In the genomic region with DNA sequence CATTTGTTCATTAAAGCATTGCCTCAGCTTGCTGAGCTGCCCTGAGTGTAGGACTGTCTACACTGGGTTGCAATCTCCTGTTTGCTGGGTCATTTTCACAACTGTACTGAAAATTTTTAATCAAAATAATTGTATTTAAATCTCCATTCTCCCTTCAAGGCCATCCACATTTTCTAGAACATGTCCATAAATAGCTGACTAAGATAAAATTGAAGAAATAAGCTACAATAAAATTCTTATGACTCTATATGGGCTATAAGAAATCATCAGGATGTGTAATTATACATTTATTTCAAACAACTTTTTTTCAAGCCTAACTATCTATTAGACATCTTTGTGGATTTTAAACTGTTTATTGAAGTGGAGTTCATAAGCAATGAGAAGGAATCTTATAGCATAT, we compare ENCODE assay signal across 26 cellular contexts.
DNase-seq lines count a peak whose midpoint lies in the region; ATAC-seq, FAIRE-seq and TF ChIP-seq lines count a peak whose summit lies in the region.
"Had no signal": no experiment of that assay in that cellular context is flagged by ENCODE, and none has a peak within 500 bp of the region (broad histone marks: within the 10 kb centered on the region; RNA-seq: fewer than 3 reads in every experiment).

No MANE protein-coding gene starts in this region.

- no peaks in the 10 kb centered on the region for H3K27me3 Mint-ChIP-seq in GM23338 (ENCODE audit: insufficient read depth, low read depth, poor library complexity)
- H3K27me3 Mint-ChIP-seq: CD4-positive, alpha-beta memory T cell had no signal

- TF ChIP-seq RAD21 in A549 (conservative IDR thresholded peaks at IDR 0.05 in 1 of 2, IDR thresholded peaks at IDR 0.05 in 1 of 2) (no peak), K562 (CRISPR knock-in tag; conservative IDR thresholded peaks at IDR 0.05 in 1 of 2, IDR thresholded peaks at IDR 0.05 in 1 of 2) (no peak)

- H3F3A ChIP-seq in GM23338 (replicated peaks; ENCODE audit: low read depth): no peaks in the 10 kb centered on the region

- POLR2A ChIA-PET in A549 (lab: Yijun Ruan, JAX) (no interaction called here), K562 (lab: Yijun Ruan, JAX) (no interaction called here)

- H3K4me1 ChIP-seq in A549: peaks cover 20% of the 10 kb centered on the region
- H3K4me1 ChIP-seq in GM23338 (ENCODE audit: insufficient read depth): no peaks in the 10 kb centered on the region
- H3K4me1 ChIP-seq in K562 (replicated peaks in 1 of 2; ENCODE audit: control insufficient read depth in 2 of 2, insufficient read depth in 2 of 2, low read length in 2 of 2): no peaks in the 10 kb centered on the region
- H3K4me1 ChIP-seq in psoas muscle: no peaks in the 10 kb centered on the region
- no peaks in the 10 kb centered on the region for H3K4me1 ChIP-seq in thyroid gland
- H3K4me1 ChIP-seq: BE2C, BLaER1 had no signal

- H3K36me3 Mint-ChIP-seq in GM23338 (ENCODE audit: low read depth): peaks cover 6% of the 10 kb centered on the region; the same call in 2 of the 3 replicates
- H3K36me3 Mint-ChIP-seq: CD14-positive monocyte; CD4-positive, alpha-beta memory T cell; CD4-positive, CD25-positive, alpha-beta regulatory T cell had no signal

- no peaks in the 10 kb centered on the region for H3K9me1 ChIP-seq in K562 (ENCODE audit: control insufficient read depth, insufficient read depth, low read length)

- TF ChIP-seq CTCF in A549 (IDR thresholded peaks at IDR 0.05) (no peak), GM23338 (conservative IDR thresholded peaks at IDR 0.05; ENCODE audit: low read depth in 2 of 2) (no peak), K562 (IDR thresholded peaks at IDR 0.05 in 2 of 3, conservative IDR thresholded peaks at IDR 0.05 in 1 of 3; ENCODE audit: insufficient read depth in 2 of 3, low read depth in 1 of 3, low read length in 3 of 3) (no peak), psoas muscle (IDR thresholded peaks at IDR 0.05) (no peak), thyroid gland (IDR thresholded peaks at IDR 0.05) (no peak)

- H3K36me3 ChIP-seq in GM23338 (ENCODE audit: insufficient read depth) (no peaks in the 10 kb centered on the region), K562 (ENCODE audit: control insufficient read depth, insufficient read depth, low read length) (no peaks in the 10 kb centered on the region), psoas muscle (ENCODE audit: insufficient read depth in 1 of 2, low read depth in 1 of 2) (no peaks in the 10 kb centered on the region), thyroid gland (no peaks in the 10 kb centered on the region)
- H3K36me3 ChIP-seq: BE2C, BLaER1 had no signal

- H3K4me3 ChIP-seq in A549 (no peak overlapping the region), GM23338 (no peak overlapping the region), K562 (no peak overlapping the region), psoas muscle (no peak overlapping the region), thyroid gland (replicated peaks in 1 of 3) (no peak overlapping the region)
- H3K4me3 ChIP-seq: BLaER1, GM12878 had no signal

- no peaks in the 10 kb centered on the region for H3K27me3 ChIP-seq in GM23338 (ENCODE audit: insufficient read depth)
- no peaks in the 10 kb centered on the region for H3K27me3 ChIP-seq in K562 (ENCODE audit: control insufficient read depth in 2 of 2, insufficient read depth in 2 of 2, low read length in 2 of 2)
- no peaks in the 10 kb centered on the region for H3K27me3 ChIP-seq in psoas muscle (ENCODE audit: insufficient read depth in 3 of 3, low read length in 2 of 3)
- no peaks in the 10 kb centered on the region for H3K27me3 ChIP-seq in thyroid gland
- H3K27me3 ChIP-seq: BE2C, BLaER1 had no signal

- H4K20me1 ChIP-seq in GM23338 (replicated peaks; ENCODE audit: insufficient read depth): no peaks in the 10 kb centered on the region
- no peaks in the 10 kb centered on the region for H4K20me1 ChIP-seq in K562 (replicated peaks; ENCODE audit: control insufficient read depth, insufficient read depth, low read length)
- H4K20me1 ChIP-seq: BLaER1 had no signal

- no peak for DNase-seq in A549 (ENCODE audit: low read depth in 1 of 2, low spot score in 1 of 2)
- no peak for DNase-seq in GM23338 (ENCODE audit: low spot score)
- no peak for DNase-seq in K562 (ENCODE audit: extremely low read depth in 1 of 4, low spot score in 3 of 4)
- no peak for DNase-seq in psoas muscle
- DNase-seq in thyroid gland: no peak
- DNase-seq in AG08396 (ENCODE audit: low spot score): no peak
- DNase-seq: 8988T; BE2C; C1 segment of cervical spinal cord; CD4-positive, alpha-beta memory T cell; CD4-positive, CD25-positive, alpha-beta regulatory T cell; CD8-positive, alpha-beta memory T cell; COR-L47; DMS 273 treated with DMSO at 0.1 percent for 48 hours; DMS153; DMS53; DMS79; DND-41; EL; GDM1 had no signal

- no peaks in the 10 kb centered on the region for H3K9me3 ChIP-seq in A549
- no peaks in the 10 kb centered on the region for H3K9me3 ChIP-seq in K562 (replicated peaks; ENCODE audit: control insufficient read depth, insufficient read depth, low read depth, low read length)
- H3K9me3 ChIP-seq in psoas muscle: no peaks in the 10 kb centered on the region
- H3K9me3 ChIP-seq in thyroid gland: no peaks in the 10 kb centered on the region
- H3K9me3 ChIP-seq: BE2C had no signal

- TF ChIP-seq POLR2A in A549 (IDR thresholded peaks at IDR 0.05; ENCODE audit: low read length) (no peak), K562 (conservative IDR thresholded peaks at IDR 0.05) (no peak), thyroid gland (IDR thresholded peaks at IDR 0.05) (no peak)

- no peak for ATAC-seq in A549
- ATAC-seq in GM23338: no peak
- ATAC-seq in K562: no peak
- ATAC-seq in psoas muscle: no peak
- ATAC-seq: GM12878 had no signal

- no peak overlapping the region for H3K9ac ChIP-seq in K562 (ENCODE audit: insufficient read depth in 1 of 2, low read depth in 2 of 2, low read length in 2 of 2)
- H3K9ac ChIP-seq: BLaER1 had no signal

- intact Hi-C loops in K562 (cut with micrococcal nuclease): no loop called here
- intact Hi-C loops in psoas muscle (cut with DNase I): no loop called here
- intact Hi-C loops in thyroid gland (cut with DNase I): no loop called here

- 0 out of 3 replicates have a peak overlapping the region, but pooled peaks have one; percentile 10 for H3K4me2 ChIP-seq in A549
- H3K4me2 ChIP-seq in GM23338: no peak overlapping the region
- no peak overlapping the region for H3K4me2 ChIP-seq in K562 (ENCODE audit: insufficient read depth, low read length)
- H3K4me2 ChIP-seq: BLaER1 had no signal

- H3K9me3 Mint-ChIP-seq in GM23338: peaks cover 14% of the 10 kb centered on the region

- H2AFZ ChIP-seq in GM23338 (0 out of 2 replicates have a peak overlapping the region, but pooled peaks have one; percentile 81), K562 (ENCODE audit: low read depth, low read length) (no peak overlapping the region)

- H3K9me2 ChIP-seq in GM23338 (ENCODE audit: insufficient read depth): peaks cover 2% of the 10 kb centered on the region; the same call in 1 of the 2 replicates

- FAIRE-seq in A549 (lab: Jason Lieb, UNC) (no peak), K562 (lab: Jason Lieb, UNC) (no peak)
- FAIRE-seq: A204.1, GM12878, GM12892, GM18507 had no signal

- CTCF ChIA-PET in A549 (lab: Yijun Ruan, JAX): interaction anchor here (0.5 kb wide), 1 partner anchor 277 kb away, joined by 3 read pairs; no protein-coding TSS in a partner anchor
- CTCF ChIA-PET in K562 (lab: Yijun Ruan, JAX; ENCODE audit: low intra/inter-chr PET ratio): no interaction called here

- H3K4me3 Mint-ChIP-seq in GM23338: no peak overlapping the region
- H3K4me3 Mint-ChIP-seq: CD14-positive monocyte; CD4-positive, alpha-beta memory T cell; CD4-positive, CD25-positive, alpha-beta regulatory T cell; CD8-positive, alpha-beta memory T cell had no signal

- in situ Hi-C loops in K562 (cut with MboI): no loop called here

- no peaks in the 10 kb centered on the region for H3K79me2 ChIP-seq in GM23338 (replicated peaks; ENCODE audit: insufficient read depth)
- no peaks in the 10 kb centered on the region for H3K79me2 ChIP-seq in K562 (ENCODE audit: control insufficient read depth, insufficient read depth, low read length)

- no peak for TF ChIP-seq EP300 in A549 (IDR thresholded peaks at IDR 0.05)
- TF ChIP-seq EP300 in K562 (IDR thresholded peaks at IDR 0.05; ENCODE audit: low read length): no peak

- H3K27ac ChIP-seq in A549 (peak overlapping the region; percentile 64 to 72), GM23338 (ENCODE audit: low read depth) (no peak overlapping the region), K562 (ENCODE audit: extremely low read depth, low read depth, low read length) (no peak overlapping the region), psoas muscle (no peak overlapping the region), thyroid gland (no peak overlapping the region)
- H3K27ac ChIP-seq: BLaER1 had no signal

- H3K27ac Mint-ChIP-seq in GM23338: no peak overlapping the region
- H3K27ac Mint-ChIP-seq: CD14-positive monocyte; CD4-positive, alpha-beta memory T cell; CD4-positive, CD25-positive, alpha-beta regulatory T cell; CD8-positive, alpha-beta memory T cell had no signal

- no TSS peak for BruUV-seq in K562 (replicated peaks; lab: Mats Ljungman, UMichigan)

- peaks cover 7% of the 10 kb centered on the region for H3K4me1 Mint-ChIP-seq in GM23338
- H3K4me1 Mint-ChIP-seq: CD14-positive monocyte; CD4-positive, alpha-beta memory T cell; CD4-positive, CD25-positive, alpha-beta regulatory T cell; CD8-positive, alpha-beta memory T cell had no signal

TF ChIP-seq in A549, 52 proteins besides CTCF, POLR2A, EP300 and RAD21 (continues in another document):
- TF ChIP-seq SMC3 (IDR thresholded peaks at IDR 0.05): no peak
- TF ChIP-seq, protein P1, sequence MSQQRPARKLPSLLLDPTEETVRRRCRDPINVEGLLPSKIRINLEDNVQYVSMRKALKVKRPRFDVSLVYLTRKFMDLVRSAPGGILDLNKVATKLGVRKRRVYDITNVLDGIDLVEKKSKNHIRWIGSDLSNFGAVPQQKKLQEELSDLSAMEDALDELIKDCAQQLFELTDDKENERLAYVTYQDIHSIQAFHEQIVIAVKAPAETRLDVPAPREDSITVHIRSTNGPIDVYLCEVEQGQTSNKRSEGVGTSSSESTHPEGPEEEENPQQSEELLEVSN (IDR thresholded peaks at IDR 0.05; ENCODE audit: borderline replicate concordance, low read depth): no peak

TF ChIP-seq in GM23338, 12 proteins besides CTCF, POLR2A, EP300 and RAD21 (continues in another document):
- TF ChIP-seq ZNF114 (CRISPR knock-in tag; IDR thresholded peaks at IDR 0.05): no peak

TF ChIP-seq in K562, 482 proteins besides CTCF, POLR2A, EP300 and RAD21 (continues in another document):
- TF ChIP-seq, protein P2, sequence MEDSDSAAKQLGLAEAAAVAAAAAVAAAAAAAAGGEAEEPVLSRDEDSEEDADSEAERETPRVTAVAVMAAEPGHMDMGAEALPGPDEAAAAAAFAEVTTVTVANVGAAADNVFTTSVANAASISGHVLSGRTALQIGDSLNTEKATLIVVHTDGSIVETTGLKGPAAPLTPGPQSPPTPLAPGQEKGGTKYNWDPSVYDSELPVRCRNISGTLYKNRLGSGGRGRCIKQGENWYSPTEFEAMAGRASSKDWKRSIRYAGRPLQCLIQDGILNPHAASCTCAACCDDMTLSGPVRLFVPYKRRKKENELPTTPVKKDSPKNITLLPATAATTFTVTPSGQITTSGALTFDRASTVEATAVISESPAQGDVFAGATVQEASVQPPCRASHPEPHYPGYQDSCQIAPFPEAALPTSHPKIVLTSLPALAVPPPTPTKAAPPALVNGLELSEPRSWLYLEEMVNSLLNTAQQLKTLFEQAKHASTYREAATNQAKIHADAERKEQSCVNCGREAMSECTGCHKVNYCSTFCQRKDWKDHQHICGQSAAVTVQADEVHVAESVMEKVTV (CRISPR knock-in tag; IDR thresholded peaks at IDR 0.05): no peak

Comparison
In these comparisons a context has a peak if more than half of its experiments do, and no peak if none do; other contexts are left out.
1. H3K27ac ChIP-seq: peak in A549 (2 of 2); none in GM23338 (single experiment), K562 (single experiment), psoas muscle (single experiment) and thyroid gland (0 of 3).
2. Of the 35 proteins assayed by ChIP-seq in both K562 and A549: peak only in K562: none; only in A549: none; in both: MAFK; in neither: 34.